ENCODE assay signal across 25 cellular contexts in genomic region chr4:55381502-55381901, GRCh38.
"Had no signal": no experiment of that assay in that cellular context is flagged by ENCODE, and none has a peak within 500 bp of the region (broad histone marks: within the 10 kb centered on the region; RNA-seq: fewer than 3 reads in every experiment).

No MANE protein-coding gene starts in this region.

- FAIRE-seq: TTC549 had no signal

- DNase-seq: activated B cell treated with CpG ODN at 0.5 μM for 24 hours; activated CD4-positive, alpha-beta memory T cell treated with anti-CD3 and anti-CD28 coated beads for 36 hours; activated CD4-positive, alpha-beta T cell treated with anti-CD3 and anti-CD28 coated beads for 1 hour; activated CD4-positive, alpha-beta T cell treated with anti-CD3 and anti-CD28 coated beads, Interleukin-2, amount 10 ng/mL, durations not matched to agents 7 days and 5 days; activated CD8-positive, alpha-beta memory T cell treated with anti-CD3 and anti-CD28 coated beads for 24 hours; activated effector memory CD4-positive, alpha-beta T cell treated with anti-CD3 and anti-CD28 coated beads, Interleukin-2, amount 50 U/mL, for 16 hours; activated naive CD4-positive, alpha-beta T cell treated with Interleukin-2 at 50 U/mL for 16 hours; activated T-cell treated with anti-CD3 and anti-CD28 coated beads, Interleukin-2, amount 50 U/mL, for 4 hours; cerebellar nuclear complex; IMR-90; MM.1S; NCI-H1105; NCI-H1436 treated with DMSO at 0.1 percent for 48 hours; NCI-H187; NCI-H2081; NCI-H446; NCI-H774; NK-92 treated with Interleukin-12 subunit alpha and Interleukin-12 subunit beta, amount 100 ng/mL, for 24 hours; PC-3; SIG-M5; T-cell; T-helper 2 cell; T1000 had no signal

- H3K9ac ChIP-seq: KMS-11 had no signal

- H3K27ac ChIP-seq: KMS-11 had no signal
